ENCODE assay signal across 32 cellular contexts in genomic region chr2:217672472-217672871, GRCh38.
DNase-seq lines count a peak whose midpoint lies in the region; ATAC-seq and TF ChIP-seq lines count a peak whose summit lies in the region.
"Had no signal": no experiment of that assay in that cellular context is flagged by ENCODE, and none has a peak within 500 bp of the region (broad histone marks: within the 10 kb centered on the region; RNA-seq: fewer than 3 reads in every experiment).

No MANE protein-coding gene starts in this region.

- H3K9me3 ChIP-seq in esophagus squamous epithelium (no peaks in the 10 kb centered on the region), suprapubic skin (no peaks in the 10 kb centered on the region)
- H3K9me3 ChIP-seq: neutrophil, spleen, tibial nerve had no signal

- no peak for TF ChIP-seq EP300 in suprapubic skin (IDR thresholded peaks at IDR 0.05)

- DNase-seq in LNCaP clone FGC (ENCODE audit: low read depth) (peak; percentile 78), esophagus squamous epithelium (lab: John Stamatoyannopoulos, UW) (no peak), suprapubic skin (ENCODE audit: low spot score in 2 of 2) (no peak), mucosa of gallbladder (ENCODE audit: low spot score) (no peak), GOT3 (lab: John Stamatoyannopoulos, UW) (no peak), DMS114 treated with DMSO at 0.1 percent for 48 hours (lab: John Stamatoyannopoulos, UW; ENCODE audit: unreplicated experiment) (no peak)
- DNase-seq: activated CD4-positive, alpha-beta T cell treated with anti-CD3 and anti-CD28 coated beads, Interleukin-2, amount 10 ng/mL, durations not matched to agents 7 days and 5 days; activated effector memory CD4-positive, alpha-beta T cell treated with Interleukin-2 at 50 U/mL for 16 hours; AML-193; amygdala; CD8-positive, alpha-beta T cell; DMS 273 treated with DMSO at 0.1 percent for 48 hours; effector CD4-positive, alpha-beta T cell; HCEC 1CT; heart left ventricle; IMR-90; naive thymus-derived CD4-positive, alpha-beta T cell; NCI-H1436 treated with DMSO at 0.1 percent for 48 hours; posterior cingulate gyrus; right cardiac atrium; RPMI8226; spleen; stimulated activated CD4-positive, alpha-beta T cell treated with anti-CD3 and anti-CD28 coated beads, Interleukin-2, amount 100 ng/mL, for 24 hours; stimulated activated CD8-positive, alpha-beta memory T cell treated with anti-CD3 and anti-CD28 coated beads, Interleukin-4, amount 100 ng/mL, for 48 hours; stimulated activated naive CD8-positive, alpha-beta T cell treated with anti-CD3 and anti-CD28 coated beads, Interleukin-15, amount 100 ng/mL, for 72 hours; T-cell had no signal

- H3K27me3 ChIP-seq in esophagus squamous epithelium (no peaks in the 10 kb centered on the region), suprapubic skin (no peaks in the 10 kb centered on the region)
- H3K27me3 ChIP-seq: heart left ventricle, neutrophil, tibial nerve had no signal

- TF ChIP-seq POLR2A in esophagus squamous epithelium (IDR thresholded peaks at IDR 0.05), result no peak
- no peak for TF ChIP-seq POLR2A in suprapubic skin (IDR thresholded peaks at IDR 0.05)

- ATAC-seq in GM21515 (IDR thresholded peaks at IDR 0.05; ENCODE audit: unreplicated experiment), result no peak
- ATAC-seq: activated naive CD4-positive, alpha-beta T cell treated with anti-CD3 and anti-CD28 coated beads, Interleukin-2, amount 50 U/mL, for 72 hours; CD8-positive, alpha-beta T cell; heart left ventricle; naive thymus-derived CD4-positive, alpha-beta T cell; stimulated activated naive CD8-positive, alpha-beta T cell treated with anti-CD3 and anti-CD28 coated beads, Interleukin-15, amount 100 ng/mL, for 72 hours; T-cell; WTC11 had no signal

- WGBS in esophagus squamous epithelium, 2 donors, result 18 to 63% methylated on average over 3 of the region's 3 CpGs
- WGBS in suprapubic skin, result 32% methylated on average over 3 of the region's 3 CpGs

- H3K27ac ChIP-seq in C4-2B (peak overlapping the region; percentile 53; the same call in 1 of the 2 replicates), esophagus squamous epithelium (peak overlapping the region; percentile 64 to 84 (median 72)), suprapubic skin (peak overlapping the region; percentile 51)
- H3K27ac ChIP-seq: heart left ventricle, neutrophil, spleen had no signal

- H3K4me3 ChIP-seq in LNCaP clone FGC (ENCODE audit: low read depth, low read length), result no peak overlapping the region
- H3K4me3 ChIP-seq in esophagus squamous epithelium, result no peak overlapping the region
- H3K4me3 ChIP-seq in suprapubic skin, result no peak overlapping the region
- H3K4me3 ChIP-seq: heart left ventricle, spleen, tibial nerve had no signal

- H3K36me3 ChIP-seq in esophagus squamous epithelium, result no peaks in the 10 kb centered on the region
- H3K36me3 ChIP-seq in suprapubic skin, result no peaks in the 10 kb centered on the region
- H3K36me3 ChIP-seq: heart left ventricle, neutrophil, spleen, tibial nerve had no signal

- intact Hi-C loops in esophagus squamous epithelium (cut with DNase I), result no loop called here

- H3K4me1 ChIP-seq in esophagus squamous epithelium (peaks cover 17 to 63% (median 21%) of the 10 kb centered on the region in 3 donors), suprapubic skin (peaks cover 34% of the 10 kb centered on the region)
- H3K4me1 ChIP-seq: spleen had no signal

- TF ChIP-seq CTCF in C4-2B (conservative IDR thresholded peaks at IDR 0.05), result no peak
- TF ChIP-seq CTCF in LNCaP clone FGC (IDR thresholded peaks at IDR 0.05; ENCODE audit: control insufficient read depth, extremely low read depth, insufficient read depth), result no peak
- TF ChIP-seq CTCF in esophagus squamous epithelium (IDR thresholded peaks at IDR 0.05), result no peak
- TF ChIP-seq CTCF in suprapubic skin (IDR thresholded peaks at IDR 0.05), result no peak
